In the genomic region with DNA sequence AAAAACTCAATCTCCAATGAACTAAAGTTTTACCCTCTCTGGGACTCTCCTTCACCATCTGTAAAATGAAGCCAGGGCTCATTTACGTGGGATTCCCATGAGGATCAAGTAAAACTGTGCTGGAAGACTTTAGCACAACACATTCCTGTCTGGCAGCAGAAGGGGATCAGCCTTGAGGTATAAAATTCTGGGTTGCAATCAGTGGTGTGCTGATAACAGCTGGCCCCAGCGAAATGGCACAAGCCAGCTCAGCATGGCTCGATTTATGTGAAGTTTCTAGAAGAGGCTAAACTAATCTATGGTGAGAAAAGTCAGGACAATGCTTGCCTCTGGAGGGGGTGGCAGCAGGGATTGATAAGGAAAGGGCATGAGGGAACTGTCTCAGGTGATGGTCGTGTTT, we compare ENCODE assay signal across 20 cellular contexts. TPM values are rescaled to one million over a fixed set of nuclear protein-coding genes. Genes with fewer than 3 reads are reported as not detected.
DNase-seq lines count a peak whose midpoint lies in the region; ATAC-seq, FAIRE-seq and TF ChIP-seq lines count a peak whose summit lies in the region.
"Had no signal": no experiment of that assay in that cellular context is flagged by ENCODE, and none has a peak within 500 bp of the region (broad histone marks: within the 10 kb centered on the region; RNA-seq: fewer than 3 reads in every experiment).

No MANE protein-coding gene starts in this region.

- TF ChIP-seq CTCF in endodermal cell (conservative IDR thresholded peaks at IDR 0.05) (no peak), osteocyte (IDR thresholded peaks at IDR 0.05) (no peak), Peyer's patch (IDR thresholded peaks at IDR 0.05) (no peak), D721Med (IDR thresholded peaks at IDR 0.05; ENCODE audit: insufficient read depth, missing control alignments) (no peak)

- H3K9me3 ChIP-seq in endodermal cell (ENCODE audit: control insufficient read depth, low read length) (no peaks in the 10 kb centered on the region), Peyer's patch (no peaks in the 10 kb centered on the region)

- H3K9me3 Mint-ChIP-seq in endodermal cell (peaks cover 52% of the 10 kb centered on the region), osteocyte (ENCODE audit: unreplicated experiment) (peaks cover 32% of the 10 kb centered on the region)
- H3K9me3 Mint-ChIP-seq: CD4-positive, alpha-beta memory T cell had no signal

- DNase-seq in endodermal cell (peak; percentile 68), islet precursor cell (peak; percentile 50), osteocyte (ENCODE audit: extremely low spot score, unreplicated experiment) (peak; percentile 32), left lobe of liver (ENCODE audit: low spot score) (no peak), Peyer's patch (no peak), D721Med (ENCODE audit: insufficient read length, low spot score) (no peak)
- DNase-seq: C1 segment of cervical spinal cord; Calu3; CD4-positive, alpha-beta memory T cell; COR-L47; DMS153; DND-41; GDM1; H7; HCEC 1CT had no signal

- H3K4me3 ChIP-seq in endodermal cell (ENCODE audit: low read length) (no peak overlapping the region), Peyer's patch (no peak overlapping the region)
- H3K4me3 ChIP-seq: GM12878 had no signal

- H3K27ac Mint-ChIP-seq in endodermal cell (peak overlapping the region; percentile 92), osteocyte (ENCODE audit: unreplicated experiment) (no peak overlapping the region)
- H3K27ac Mint-ChIP-seq: CD4-positive, alpha-beta memory T cell had no signal

- no peak for ATAC-seq in left lobe of liver
- ATAC-seq: GM12878 had no signal

- H3K4me1 Mint-ChIP-seq in endodermal cell: peaks cover 5% of the 10 kb centered on the region
- H3K4me1 Mint-ChIP-seq in osteocyte (ENCODE audit: unreplicated experiment): no peaks in the 10 kb centered on the region

- peak overlapping the region; percentile 72 for H3K9ac ChIP-seq in endodermal cell (ENCODE audit: extremely low read depth, low read length, poor library complexity, severe bottlenecking)

- H3K27ac ChIP-seq in endodermal cell (ENCODE audit: low read depth, low read length) (peak overlapping the region; percentile 63), Peyer's patch (no peak overlapping the region)

- H3K4me1 ChIP-seq in endodermal cell (ENCODE audit: control insufficient read depth, insufficient read depth, low read length) (peaks cover 2% of the 10 kb centered on the region), Peyer's patch (no peaks in the 10 kb centered on the region)

- H3K4me3 Mint-ChIP-seq in endodermal cell (no peak overlapping the region), osteocyte (ENCODE audit: unreplicated experiment) (no peak overlapping the region)
- H3K4me3 Mint-ChIP-seq: CD4-positive, alpha-beta memory T cell had no signal

- H3K27me3 Mint-ChIP-seq in endodermal cell (ENCODE audit: insufficient read depth) (no peaks in the 10 kb centered on the region), osteocyte (ENCODE audit: unreplicated experiment) (no peaks in the 10 kb centered on the region)
- H3K27me3 Mint-ChIP-seq: CD4-positive, alpha-beta memory T cell had no signal

- no peaks in the 10 kb centered on the region for H3K36me3 ChIP-seq in endodermal cell (ENCODE audit: control insufficient read depth, insufficient read depth, low read length)
- no peaks in the 10 kb centered on the region for H3K36me3 ChIP-seq in Peyer's patch

- H3K27me3 ChIP-seq in endodermal cell (ENCODE audit: control insufficient read depth, insufficient read depth, low read length, poor library complexity, severe bottlenecking) (no peaks in the 10 kb centered on the region), Peyer's patch (no peaks in the 10 kb centered on the region)

- peaks cover 5% of the 10 kb centered on the region for H3K36me3 Mint-ChIP-seq in endodermal cell (ENCODE audit: low read depth)
- no peaks in the 10 kb centered on the region for H3K36me3 Mint-ChIP-seq in osteocyte (ENCODE audit: unreplicated experiment)

- TF ChIP-seq POLR2A in Peyer's patch (IDR thresholded peaks at IDR 0.05): no peak

- FAIRE-seq in D721Med (lab: Jason Lieb, UNC): no peak
- FAIRE-seq: GM12878, H1 had no signal

- WGBS in endodermal cell (ENCODE audit: insufficient coverage in 1 of 2, insufficient read length in 1 of 2), 2 experiments: 25 to 40% methylated on average over 2 to 3 of the region's 4 CpGs

RNA-seq across cellular contexts. Expression of gene ZNF630, which starts 28.4 kb away (rescaled TPM):
- total RNA-seq in endodermal cell (1 to 10 TPM; 3.1 to 4.2 TPM), osteocyte (2.4 and 3.3 TPM in 2 replicates), left lobe of liver (1.1 TPM), Peyer's patch (10 to 100 TPM in 1 of 4 donors, 1 to 10 TPM in 3; 2.3 to 20.6 (median 7.1) TPM)
- polyA plus RNA-seq in endodermal cell (2013, experiment 1 of 2): 3.2 TPM
- 2.7 TPM for polyA plus RNA-seq in endodermal cell (2013, experiment 2 of 2)

RNA-seq across cellular contexts. Expression of gene SPACA5, which starts 36.3 kb away (rescaled TPM):
- total RNA-seq in endodermal cell (not detected), osteocyte (not detected in 2 replicates), left lobe of liver (not detected), Peyer's patch (not detected)
- not detected for polyA plus RNA-seq in endodermal cell (2013, experiment 1 of 2)
- polyA plus RNA-seq in endodermal cell (2013, experiment 2 of 2): not detected
- total RNA-seq: A172; A673; Calu3; CD4-positive, alpha-beta memory T cell; H1; H7 had no signal
- polyA plus RNA-seq: BJ; CD4-positive, alpha-beta memory T cell had no signal

RNA-seq across cellular contexts. Expression of gene ZNF182, which starts 39.3 kb away (rescaled TPM):
- total RNA-seq in endodermal cell (10 to 100 TPM in 1 of 2 donors, 1 to 10 TPM in 1; 5.8 to 10.5 TPM), osteocyte (5.4 and 6.0 TPM in 2 replicates), left lobe of liver (2.2 TPM), Peyer's patch (10 to 100 TPM in 1 of 4 donors, 1 to 10 TPM in 3; 2.5 to 10.7 (median 6.6) TPM)
- 6.7 TPM for polyA plus RNA-seq in endodermal cell (2013, experiment 1 of 2)
- 6.5 TPM for polyA plus RNA-seq in endodermal cell (2013, experiment 2 of 2)

Comparison
In these comparisons a context has a peak if more than half of its experiments do, and no peak if none do; other contexts are left out.
1. DNase-seq: peak in endodermal cell (single experiment), islet precursor cell (single experiment) and osteocyte (single experiment); none in left lobe of liver (single experiment), Peyer's patch (0 of 3) and D721Med (single experiment).